ENCODE assay signal across 25 cellular contexts in genomic region chr1:38833146-38833545, GRCh38. TPM values are rescaled to one million over a fixed set of nuclear protein-coding genes. Genes with fewer than 3 reads are reported as not detected.
"Had no signal": no experiment of that assay in that cellular context is flagged by ENCODE, and none has a peak within 500 bp of the region (broad histone marks: within the 10 kb centered on the region; RNA-seq: fewer than 3 reads in every experiment).

No MANE protein-coding gene starts in this region.

- H3K9me3 ChIP-seq: pancreas, right lobe of liver had no signal

- H3K27ac Mint-ChIP-seq: activated CD4-positive, alpha-beta T cell treated with anti-CD3 and anti-CD28 coated beads for 36 hours; activated naive CD8-positive, alpha-beta T cell treated with anti-CD3 and anti-CD28 coated beads for 36 hours; activated T-helper 2 cell treated with anti-CD3 and anti-CD28 coated beads, Interferon-gamma antibody, Interleukin-2, Interleukin-4, amounts not matched to agents 10 μg/mL and 5 μg/mL and 100 μg/mL, durations not matched to agents 14 hours and 24 hours and 36 hours; dendritic cell treated with granulocyte-macrophage colony-stimulating factor and Interleukin-4, amounts not matched to agents 40 ng/mL and 50 ng/mL, for 4 days; natural killer cell treated with Interleukin-12 subunit alpha and Interleukin-12 subunit beta and Interleukin-15 and Interleukin-18, amount 100 ng/mL, for 72 hours had no signal

- H3K27me3 ChIP-seq: right lobe of liver had no signal

- H3K4me1 Mint-ChIP-seq: activated CD4-positive, alpha-beta T cell treated with anti-CD3 and anti-CD28 coated beads for 36 hours had no signal

- H3K4me3 ChIP-seq: hepatocyte, pancreas, right lobe of liver, skin epidermis had no signal

- H3K36me3 Mint-ChIP-seq: activated naive CD8-positive, alpha-beta T cell treated with anti-CD3 and anti-CD28 coated beads for 36 hours; natural killer cell treated with Interleukin-12 subunit alpha and Interleukin-12 subunit beta and Interleukin-15 and Interleukin-18, amount 100 ng/mL, for 72 hours had no signal

- ATAC-seq: activated CD4-positive, alpha-beta T cell treated with anti-CD3 and anti-CD28 coated beads for 36 hours; activated T-cell treated with anti-CD3 and anti-CD28 coated beads, Interleukin-2, amount 50 U/mL, for 4 hours; left ventricle myocardium superior; natural killer cell treated with Interleukin-12 subunit alpha and Interleukin-12 subunit beta and Interleukin-15 and Interleukin-18, amount 100 ng/mL, for 72 hours; pancreas; right lobe of liver had no signal

- H3K9me3 Mint-ChIP-seq: activated naive CD8-positive, alpha-beta T cell treated with anti-CD3 and anti-CD28 coated beads for 36 hours; activated T-cell treated with anti-CD3 and anti-CD28 coated beads, Interleukin-2, amount 50 U/mL, for 4 hours; activated T-helper 2 cell treated with anti-CD3 and anti-CD28 coated beads, Interferon-gamma antibody, Interleukin-2, Interleukin-4, amounts not matched to agents 10 μg/mL and 5 μg/mL and 100 μg/mL, durations not matched to agents 14 hours and 24 hours and 36 hours; dendritic cell treated with granulocyte-macrophage colony-stimulating factor and Interleukin-4, amounts not matched to agents 40 ng/mL and 50 ng/mL, for 4 days; natural killer cell treated with Interleukin-12 subunit alpha and Interleukin-12 subunit beta and Interleukin-15 and Interleukin-18, amount 100 ng/mL, for 72 hours had no signal

- H3K4me1 ChIP-seq: pancreas, right lobe of liver had no signal

- H3K27me3 Mint-ChIP-seq: dendritic cell treated with granulocyte-macrophage colony-stimulating factor and Interleukin-4, amounts not matched to agents 40 ng/mL and 50 ng/mL, for 4 days had no signal

- H3K4me3 Mint-ChIP-seq: activated CD4-positive, alpha-beta T cell treated with anti-CD3 and anti-CD28 coated beads for 36 hours; activated naive CD8-positive, alpha-beta T cell treated with anti-CD3 and anti-CD28 coated beads for 36 hours; activated T-cell treated with anti-CD3 and anti-CD28 coated beads, Interleukin-2, amount 50 U/mL, for 4 hours; dendritic cell treated with granulocyte-macrophage colony-stimulating factor and Interleukin-4, amounts not matched to agents 40 ng/mL and 50 ng/mL, for 4 days; natural killer cell treated with Interleukin-12 subunit alpha and Interleukin-12 subunit beta and Interleukin-15 and Interleukin-18, amount 100 ng/mL, for 72 hours had no signal

- DNase-seq: activated CD4-positive, alpha-beta T cell treated with anti-CD3 and anti-CD28 coated beads for 36 hours; activated CD4-positive, alpha-beta T cell treated with anti-CD3 and anti-CD28 coated beads, Interleukin-2, amount 50 U/mL, for 4 hours; activated CD8-positive, alpha-beta memory T cell treated with anti-CD3 and anti-CD28 coated beads, Interleukin-2, amount 50 U/mL, for 48 hours; activated naive CD4-positive, alpha-beta T cell treated with Interleukin-2 at 50 U/mL for 16 hours; activated naive CD8-positive, alpha-beta T cell treated with anti-CD3 and anti-CD28 coated beads for 36 hours; activated T-cell treated with anti-CD3 and anti-CD28 coated beads, Interleukin-2, amount 50 U/mL, for 4 hours; amniotic stem cell; effector CD4-positive, alpha-beta T cell; erythroblast; foreskin fibroblast; glutamatergic neuron; left ventricle myocardium superior; mammary epithelial cell; pancreas; right lobe of liver; stimulated activated CD4-positive, alpha-beta T cell treated with anti-CD3 and anti-CD28 coated beads, Interleukin-1b, Interleukin-23, amount 100 ng/mL, for 48 hours; T-helper 1 cell; trophoblast cell had no signal

- H3K27ac ChIP-seq: hepatocyte, pancreas, right lobe of liver, skin epidermis had no signal

RNA-seq across cellular contexts. Expression of gene GJA9, which starts 48.2 kb away (rescaled TPM):
- total RNA-seq: activated CD4-positive, alpha-beta T cell treated with anti-CD3 and anti-CD28 coated beads for 36 hours; activated CD8-positive, alpha-beta memory T cell treated with anti-CD3 and anti-CD28 coated beads for 36 hours; activated naive CD8-positive, alpha-beta T cell treated with anti-CD3 and anti-CD28 coated beads for 36 hours; activated T-cell treated with anti-CD3 and anti-CD28 coated beads, Interleukin-2, amount 50 U/mL, for 4 hours; activated T-helper 2 cell treated with anti-CD3 and anti-CD28 coated beads, Interferon-gamma antibody, Interleukin-2, Interleukin-4, amounts not matched to agents 10 μg/mL and 5 μg/mL and 100 μg/mL, durations not matched to agents 14 hours and 24 hours and 36 hours; hepatocyte; left ventricle myocardium superior; natural killer cell treated with Interleukin-12 subunit alpha and Interleukin-12 subunit beta and Interleukin-15 and Interleukin-18, amount 100 ng/mL, for 72 hours; pancreas; right lobe of liver; temporal lobe had no signal
